10 cellular contexts compared by ENCODE assay signal in genomic region chr1:23013657-23014056, GRCh38. TPM values are rescaled to one million over a fixed set of nuclear protein-coding genes. Genes with fewer than 3 reads are reported as not detected.
DNase-seq lines count a peak whose midpoint lies in the region; ATAC-seq and TF ChIP-seq lines count a peak whose summit lies in the region.
"Had no signal": no experiment of that assay in that cellular context is flagged by ENCODE, and none has a peak within 500 bp of the region (broad histone marks: within the 10 kb centered on the region; RNA-seq: fewer than 3 reads in every experiment).

No MANE protein-coding gene starts in this region.

- intact Hi-C loops in PC-9 (cut with micrococcal nuclease; ENCODE audit: unreplicated experiment), result no loop called here

- H3K79me2 ChIP-seq in PC-9 (ENCODE audit: low read depth), result peaks cover 28% of the 10 kb centered on the region

- DNase-seq in GF-D8 (lab: John Stamatoyannopoulos, UW) (peak; percentile 32), NCI-H187 treated with DMSO at 0.1 percent for 48 hours (lab: John Stamatoyannopoulos, UW) (peak; percentile 66), PC-9 (peak; percentile 25 to 58), kidney tubule cell (ENCODE audit: low spot score) (peak; percentile 87), foreskin melanocyte (no peak)
- DNase-seq: naive B cell had no signal

- H3K4me2 ChIP-seq in PC-9, result no peak overlapping the region

- H3K4me3 ChIP-seq in PC-9, result no peak overlapping the region

- H3K4me1 ChIP-seq in PC-9 (replicated peaks; ENCODE audit: insufficient read depth), result peaks cover 51% of the 10 kb centered on the region

- H3K9me2 ChIP-seq in PC-9 (ENCODE audit: insufficient read depth), result no peaks in the 10 kb centered on the region

- no peaks in the 10 kb centered on the region for H3K27me3 ChIP-seq in PC-9 (ENCODE audit: insufficient read depth, low read depth)

- H2AFZ ChIP-seq in PC-9, result no peak overlapping the region

- POLR2A ChIA-PET in PC-9 (lab: Charles Lee; ENCODE audit: unreplicated experiment), result interaction anchor here (0.6 to 0.7 kb wide), 2 partner anchors 155 to 740 kb away, joined by 3 to 4 read pairs; no protein-coding TSS in a partner anchor

- no peaks in the 10 kb centered on the region for H3K9me3 ChIP-seq in PC-9 (ENCODE audit: insufficient read depth, low read depth)

- no peak overlapping the region for H3K27ac ChIP-seq in PC-9

- CTCF ChIA-PET in PC-9 (lab: Charles Lee), result interaction anchor here (0.6 kb wide), 1 partner anchor 630 kb away, joined by 3 read pairs; no protein-coding TSS in a partner anchor

- no peaks in the 10 kb centered on the region for H4K20me1 ChIP-seq in PC-9 (ENCODE audit: insufficient read depth)

- no peak for ATAC-seq in GM18858 (IDR thresholded peaks at IDR 0.05; ENCODE audit: unreplicated experiment)
- no peak for ATAC-seq in SK-N-SH treated with all-trans-retinoic acid at 6 μM for 48 hours
- ATAC-seq in HG03442 (IDR thresholded peaks at IDR 0.05; ENCODE audit: unreplicated experiment), result no peak

- H3F3A ChIP-seq in PC-9 (ENCODE audit: insufficient read depth, low read depth), result peaks cover 30% of the 10 kb centered on the region

- H3K36me3 ChIP-seq in PC-9 (ENCODE audit: low read depth), result no peaks in the 10 kb centered on the region

- TF ChIP-seq CTCF in PC-9 (conservative IDR thresholded peaks at IDR 0.05), result no peak

- no TSS peak for BruUV-seq in PC-9 (replicated peaks; lab: Mats Ljungman, UMichigan)

TF ChIP-seq in SK-N-SH treated with all-trans-retinoic acid at 6 μM for 48 hours, 23 proteins besides CTCF, POLR2A, EP300 and RAD21:
- no peak for TF ChIP-seq OSR1 (CRISPR knock-in tag; IDR thresholded peaks at IDR 0.05)
- TF ChIP-seq ISL1 (CRISPR knock-in tag; IDR thresholded peaks at IDR 0.05), result no peak
- TF ChIP-seq GLIS3 (CRISPR knock-in tag; IDR thresholded peaks at IDR 0.05), result no peak
- no peak for TF ChIP-seq BACH2 (CRISPR knock-in tag; IDR thresholded peaks at IDR 0.05; ENCODE audit: borderline replicate concordance)
- TF ChIP-seq SNAI2 (CRISPR knock-in tag; IDR thresholded peaks at IDR 0.05), result no peak
- TF ChIP-seq ZNF70 (CRISPR knock-in tag; IDR thresholded peaks at IDR 0.05), result no peak
- no peak for TF ChIP-seq TSHZ2 (CRISPR knock-in tag; IDR thresholded peaks at IDR 0.05)
- TF ChIP-seq ARNTL (CRISPR knock-in tag; IDR thresholded peaks at IDR 0.05; ENCODE audit: borderline replicate concordance, low read depth), result no peak
- TF ChIP-seq RARB (CRISPR knock-in tag; IDR thresholded peaks at IDR 0.05), result no peak
- TF ChIP-seq ZFP30 (CRISPR knock-in tag; IDR thresholded peaks at IDR 0.05), result no peak
- TF ChIP-seq ZFP3 (CRISPR knock-in tag; IDR thresholded peaks at IDR 0.05), result no peak
- no peak for TF ChIP-seq TCF4 (CRISPR knock-in tag; IDR thresholded peaks at IDR 0.05; ENCODE audit: borderline replicate concordance)

RNA-seq across cellular contexts. Expression of gene TEX46, which starts 2.0 kb away (rescaled TPM):
- not detected in 2 replicates for total RNA-seq in PC-9 (2021)
- total RNA-seq: T-helper 1 cell treated with Interleukin-12 subunit alpha and Interleukin-12 subunit beta and Interleukin-4 antibody, amounts not matched to agents 30 ng/mL and 1 ng/mL, for 36 hours had no signal

RNA-seq across cellular contexts. Expression of gene KDM1A, which starts 5.6 kb away (rescaled TPM):
- 185 and 213 TPM in 2 replicates for total RNA-seq in PC-9 (2021)

RNA-seq across cellular contexts. Expression of gene LACTBL1, which starts 41.0 kb away (rescaled TPM):
- total RNA-seq in PC-9 (2021), result 0.28 and 0.60 TPM in 2 replicates
- total RNA-seq: T-helper 1 cell treated with Interleukin-12 subunit alpha and Interleukin-12 subunit beta and Interleukin-4 antibody, amounts not matched to agents 30 ng/mL and 1 ng/mL, for 36 hours had no signal
